Comparison of ENCODE assay signal across 8 cellular contexts in the genomic region with DNA sequence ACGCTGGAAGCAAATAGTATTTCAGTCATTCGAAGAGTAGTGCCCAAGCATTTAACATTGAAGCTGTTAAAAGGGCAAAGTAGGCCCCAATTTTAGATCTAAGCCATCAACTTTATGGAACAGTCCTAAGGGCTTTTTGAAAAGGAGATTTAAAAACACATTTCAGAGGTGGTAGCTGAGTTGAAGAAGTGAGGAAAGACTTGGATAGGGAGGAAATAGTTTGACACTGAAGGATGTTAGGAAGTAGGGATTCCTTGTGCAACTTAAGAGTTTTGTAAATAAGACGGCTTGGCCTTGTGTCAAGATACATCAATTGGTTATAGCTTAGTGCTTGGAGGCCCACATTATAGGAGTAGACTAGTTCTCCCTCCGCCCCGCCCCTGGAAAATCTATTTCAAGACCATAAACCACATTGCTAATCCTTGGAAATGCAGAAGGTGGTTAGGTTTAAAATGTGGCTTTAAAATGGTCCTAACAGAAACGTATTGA. TPM values are rescaled to one million over a fixed set of nuclear protein-coding genes. Genes with fewer than 3 reads are reported as not detected.
DNase-seq lines count a peak whose midpoint lies in the region; ATAC-seq and TF ChIP-seq lines count a peak whose summit lies in the region.

No MANE protein-coding gene starts in this region.

- TF ChIP-seq CTCF in heart left ventricle (IDR thresholded peaks at IDR 0.05) (no peak), liver (IDR thresholded peaks at IDR 0.05; ENCODE audit: low read depth, low read length, missing input control) (no peak), thyroid gland (IDR thresholded peaks at IDR 0.05) (no peak)

- intact Hi-C loops in heart left ventricle (cut with DNase I) (loop anchor here in 9 of 10 donors (1.0 to 5.0 kb wide), 7 partner anchors 21 to 103 kb away; partner anchors contain the start of genes TUBA1A (in 7 of the 9) and LMBR1L (in 1 of the 9)), left cardiac atrium (cut with DNase I) (loop anchor here (2.0 to 10.0 kb wide), 3 partner anchors 53 to 103 kb away; partner anchors contain the start of gene TUBA1A (in 2 of the 2)), thyroid gland (cut with DNase I) (loop anchor here (10.0 kb wide), 1 partner anchor 103 kb away; no protein-coding TSS in a partner anchor)

- no peak for TF ChIP-seq RAD21 in liver (IDR thresholded peaks at IDR 0.05)

- WGBS in heart left ventricle, 4 donors = 25 to 42% (median 34%) methylated on average over 6 of the region's 6 CpGs
- 56% methylated on average over 6 of the region's 6 CpGs for WGBS in liver
- 40 to 45% methylated on average over 6 of the region's 6 CpGs for WGBS in thyroid gland, 2 donors

- H3K4me1 ChIP-seq in heart left ventricle (peaks cover 4 to 44% (median 25%) of the 10 kb centered on the region in 12 donors), liver (ENCODE audit: control insufficient read depth in 4 of 4, insufficient read depth in 4 of 4, low read length in 3 of 4) (peaks cover 2 to 15% (median 7%) of the 10 kb centered on the region in 4 donors), thyroid gland (peaks cover 14 to 17% of the 10 kb centered on the region in 2 donors)

- H3K27ac ChIP-seq in heart left ventricle = peak overlapping the region; percentile 93 to 100 (median 100)
- H3K27ac ChIP-seq in liver (ENCODE audit: low read depth in 1 of 2, low read length in 2 of 2) = peak overlapping the region; percentile 48 to 99
- peak overlapping the region; percentile 54 to 100 (median 76) for H3K27ac ChIP-seq in thyroid gland

- ATAC-seq in heart left ventricle = no peak
- no peak for ATAC-seq in left cardiac atrium
- no peak for ATAC-seq in GM18873 (IDR thresholded peaks at IDR 0.05; ENCODE audit: low FRiP score, unreplicated experiment)
- ATAC-seq in HG02885 (IDR thresholded peaks at IDR 0.05; ENCODE audit: poor library complexity, unreplicated experiment) = no peak

- H3K9ac ChIP-seq in liver (ENCODE audit: low read depth in 1 of 2, low read length in 2 of 2) = peak overlapping the region; percentile 59 to 64

- H3K4me3 ChIP-seq in heart left ventricle (peak overlapping the region; percentile 41 to 100 (median 98)), liver (ENCODE audit: low read depth in 1 of 3, low read length in 3 of 3) (peak overlapping the region in 2 of 3 donors; percentile 59 to 63), thyroid gland (replicated peaks in 1 of 3) (peak overlapping the region in 2 of 3 donors; percentile 6 to 96)

- H3K9me3 ChIP-seq in heart left ventricle = no peaks in the 10 kb centered on the region
- H3K9me3 ChIP-seq in liver (ENCODE audit: control insufficient read depth in 4 of 4, low read length in 3 of 4) = no peaks in the 10 kb centered on the region
- no peaks in the 10 kb centered on the region for H3K9me3 ChIP-seq in thyroid gland

- DNase-seq in heart left ventricle (no peak), left cardiac atrium (no peak), NCI-H526 treated with DMSO at 0.1 percent for 48 hours (lab: John Stamatoyannopoulos, UW) (peak; percentile 61), brain pericyte (ENCODE audit: low read depth, low spot score) (peak; percentile 22), thyroid gland (no peak)

- H3K27me3 ChIP-seq in heart left ventricle (no peaks in the 10 kb centered on the region), liver (ENCODE audit: control insufficient read depth in 4 of 4, insufficient read depth in 4 of 4, low read length in 3 of 4) (no peaks in the 10 kb centered on the region), thyroid gland (no peaks in the 10 kb centered on the region)

- H3K36me3 ChIP-seq in heart left ventricle = peaks cover 0 to 29% (median 24%) of the 10 kb centered on the region in 9 donors
- H3K36me3 ChIP-seq in liver (ENCODE audit: control insufficient read depth in 4 of 4, insufficient read depth in 3 of 4, low read depth in 1 of 4, low read length in 3 of 4) = peaks cover 4 to 14% (median 9%) of the 10 kb centered on the region in 4 donors
- H3K36me3 ChIP-seq in thyroid gland = peaks cover 20 to 24% of the 10 kb centered on the region in 2 donors

- no peak for TF ChIP-seq POLR2A in heart left ventricle (IDR thresholded peaks at IDR 0.05)
- TF ChIP-seq POLR2A in thyroid gland (IDR thresholded peaks at IDR 0.05) = no peak

TF ChIP-seq in liver, 16 proteins besides CTCF, POLR2A, EP300 and RAD21:
- TF ChIP-seq YY1 (IDR thresholded peaks at IDR 0.05) (no peak), JUND (IDR thresholded peaks at IDR 0.05) (no peak), NR2F2 (IDR thresholded peaks at IDR 0.05) (no peak), GABPA (IDR thresholded peaks at IDR 0.05 in 1 of 2, conservative IDR thresholded peaks at IDR 0.05 in 1 of 2) (peak in 1 of 2 donors; percentile 11), HNF4A (conservative IDR thresholded peaks at IDR 0.05) (no peak), ZBTB33 (IDR thresholded peaks at IDR 0.05) (no peak), ATF3 (IDR thresholded peaks at IDR 0.05) (no peak), RXRA (IDR thresholded peaks at IDR 0.05) (no peak)
- TF ChIP-seq, protein P1, sequence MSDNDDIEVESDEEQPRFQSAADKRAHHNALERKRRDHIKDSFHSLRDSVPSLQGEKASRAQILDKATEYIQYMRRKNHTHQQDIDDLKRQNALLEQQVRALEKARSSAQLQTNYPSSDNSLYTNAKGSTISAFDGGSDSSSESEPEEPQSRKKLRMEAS (IDR thresholded peaks at IDR 0.05) = no peak

RNA-seq across cellular contexts. Expression of gene TUBA1B, which starts 0.8 kb away (rescaled TPM):
- total RNA-seq in heart left ventricle (100 to 1,000 TPM; 242 to 966 (median 464) TPM), left cardiac atrium (100 to 1,000 TPM; 577 to 615 TPM), liver (1,000 to 10,000 TPM in 1 of 2 donors, 100 to 1,000 TPM in 1; 161 to 1,268 TPM), thyroid gland (100 to 1,000 TPM; 284 to 653 (median 477) TPM)
- polyA plus RNA-seq in heart left ventricle (1,000 to 10,000 TPM in 1 of 2 donors, 100 to 1,000 TPM in 1; 189 to 1,651 TPM), liver (100 to 1,000 TPM; 125 to 325 TPM)

RNA-seq across cellular contexts. Expression of gene LMBR1L, which starts 21.4 kb away (rescaled TPM):
- 10 to 100 TPM; 10.4 to 43.5 (median 27.9) TPM for total RNA-seq in heart left ventricle
- polyA plus RNA-seq in heart left ventricle = 10 to 100 TPM; 17.2 to 23.7 TPM
- 10 to 100 TPM; 24.4 to 46.0 TPM for total RNA-seq in left cardiac atrium
- total RNA-seq in liver = 10 to 100 TPM; 13.0 to 23.7 TPM
- 10 to 100 TPM in 1 of 2 donors, 1 to 10 TPM in 1; 9.3 to 10.5 TPM for polyA plus RNA-seq in liver
- total RNA-seq in thyroid gland = 10 to 100 TPM; 30.4 to 54.8 (median 46.6) TPM

RNA-seq across cellular contexts. Expression of gene DHH, which starts 37.4 kb away (rescaled TPM):
- total RNA-seq in heart left ventricle (1 to 10 TPM in 1 of 9 donors, under 1 TPM in 8; 0.34 to 1.5 (median 0.76) TPM), left cardiac atrium (1 to 10 TPM in 1 of 2 donors, under 1 TPM in 1; 0.97 to 1.0 TPM), liver (under 1 TPM; 0.08 to 0.09 TPM), thyroid gland (under 1 TPM; 0.17 to 0.94 (median 0.44) TPM)
- polyA plus RNA-seq in heart left ventricle (1 to 10 TPM in 1 of 2 donors, under 1 TPM in 1; 0.38 to 1.0 TPM), liver (under 1 TPM in 1 of 2 donors, not detected in 1; 0.09 TPM)

RNA-seq across cellular contexts. Expression of gene TUBA1A, which starts 56.9 kb away (rescaled TPM):
- total RNA-seq in heart left ventricle (100 to 1,000 TPM; 122 to 280 (median 184) TPM), left cardiac atrium (100 to 1,000 TPM; 119 to 134 TPM), liver (10 to 100 TPM; 14.8 to 28.0 TPM), thyroid gland (10 to 100 TPM; 24.6 to 64.4 (median 32.1) TPM)
- polyA plus RNA-seq in heart left ventricle (100 to 1,000 TPM in 1 of 2 donors, 10 to 100 TPM in 1; 71.5 to 238 TPM), liver (10 to 100 TPM in 1 of 2 donors, 1 to 10 TPM in 1; 4.2 to 17.5 TPM)

Comparison
In these comparisons a context has a peak if more than half of its experiments do, and no peak if none do; other contexts are left out.
1. DNase-seq: peak in NCI-H526 treated with DMSO at 0.1 percent for 48 hours (single experiment) and brain pericyte (single experiment); none in heart left ventricle (0 of 5), left cardiac atrium (single experiment) and thyroid gland (0 of 2).
2. Peak in every context shown above with its lines, with median percentiles within 50 percentile points of each other: H3K27ac ChIP-seq and H3K4me3 ChIP-seq.